ENCODE assay signal across 22 cellular contexts in the genomic region with DNA sequence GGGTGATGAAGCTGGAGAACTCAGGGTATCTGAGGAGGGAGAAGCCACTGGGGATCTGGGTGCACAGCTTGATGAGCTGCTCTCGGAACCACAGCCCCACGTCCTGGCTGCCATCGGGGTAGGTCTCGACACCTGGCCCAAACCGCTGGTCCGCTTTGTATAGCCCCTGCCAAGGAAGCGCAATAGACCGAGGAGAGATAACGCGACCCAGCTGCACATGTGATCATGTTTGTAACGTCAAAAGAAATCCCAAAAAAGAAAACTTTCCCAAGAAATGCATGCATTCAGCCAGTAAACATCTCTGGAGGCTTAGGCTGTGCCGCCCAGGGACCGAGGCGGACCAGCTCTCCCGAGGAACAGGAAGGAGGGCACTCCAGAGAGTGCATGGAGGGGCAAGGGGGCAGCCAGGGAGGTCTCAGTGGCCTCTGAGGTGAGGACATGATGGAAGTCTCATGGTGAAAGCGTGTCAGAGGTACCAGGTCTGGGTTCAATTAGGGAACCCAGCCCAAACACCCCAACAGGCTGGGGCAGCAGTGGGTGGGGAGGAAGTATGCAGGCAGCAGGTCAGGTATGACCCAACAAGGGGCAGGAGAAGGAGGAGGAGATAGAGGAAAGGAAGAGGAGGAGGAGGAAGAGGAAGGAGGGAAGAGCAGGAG. TPM values are rescaled to one million over a fixed set of nuclear protein-coding genes. Genes with fewer than 3 reads are reported as not detected.
DNase-seq lines count a peak whose midpoint lies in the region; ATAC-seq, FAIRE-seq and TF ChIP-seq lines count a peak whose summit lies in the region.
"Had no signal": no experiment of that assay in that cellular context is flagged by ENCODE, and none has a peak within 500 bp of the region (broad histone marks: within the 10 kb centered on the region; RNA-seq: fewer than 3 reads in every experiment).

No MANE protein-coding gene starts in this region.

- CTCF ChIA-PET in HepG2 (lab: Yijun Ruan, JAX; ENCODE audit: low intra/inter-chr PET ratio, low total read pairs), result no interaction called here

- intact Hi-C loops in posterior vena cava (cut with DNase I), result no loop called here
- intact Hi-C loops in HepG2 (cut with micrococcal nuclease; ENCODE audit: unreplicated experiment), result no loop called here

- H3K27ac Mint-ChIP-seq in activated T-helper 17 cell treated with anti-CD3 and anti-CD28 coated beads, Interleukin-2, amount 50 U/mL, for 72 hours, result peak overlapping the region; percentile 50

- H3K79me2 ChIP-seq in HepG2 (ENCODE audit: insufficient read depth, low read length), result peaks cover 2% of the 10 kb centered on the region

- H3K36me3 ChIP-seq in BLaER1 (peaks cover 93% of the 10 kb centered on the region), HepG2 (replicated peaks in 1 of 2; ENCODE audit: control insufficient read depth in 1 of 2, insufficient read depth in 2 of 2, low read length in 2 of 2) (peaks cover 20 to 48% of the 10 kb centered on the region in 2 experiments; a peak in 4 of 5 replicates)

- no peak overlapping the region for H3K4me3 Mint-ChIP-seq in activated T-helper 17 cell treated with anti-CD3 and anti-CD28 coated beads, Interleukin-2, amount 50 U/mL, for 72 hours
- H3K4me3 Mint-ChIP-seq: CD4-positive, CD25-positive, alpha-beta regulatory T cell had no signal

- DNase-seq in islet precursor cell (peak; percentile 41), posterior vena cava (ENCODE audit: low spot score) (peak; percentile 31), dermis blood vessel endothelial cell (no peak), HepG2 (ENCODE audit: low spot score) (no peak)
- DNase-seq: BE2C; CD4-positive, CD25-positive, alpha-beta regulatory T cell; EL; GF-D8; MG63; NCI-H1048; NCI-H1417 treated with DMSO at 0.1 percent for 48 hours; NCI-H187; NCI-H748 treated with DMSO at 0.1 percent for 48 hours; PC-9; RPMI8226; SHP77 had no signal

- no peak for TF ChIP-seq RAD21 in HepG2 (CRISPR knock-in tag; IDR thresholded peaks at IDR 0.05)

- H2AFZ ChIP-seq in HepG2 (ENCODE audit: low read length), result no peak overlapping the region
- H2AFZ ChIP-seq: PC-9 had no signal

- H3K27ac ChIP-seq in BLaER1, result no peak overlapping the region
- H3K27ac ChIP-seq in HepG2 (ENCODE audit: extremely low read length, insufficient read depth, low read length), result no peak overlapping the region
- H3K27ac ChIP-seq: PC-9 had no signal

- TF ChIP-seq EP300 in HepG2 (IDR thresholded peaks at IDR 0.05; ENCODE audit: low read depth in 2 of 2, low read length in 2 of 2) (no peak), HepG2 (CRISPR knock-in tag; IDR thresholded peaks at IDR 0.05; ENCODE audit: borderline replicate concordance) (no peak)

- in situ Hi-C loops in HepG2 (cut with HindIII; ENCODE audit: extremely low pct_ligation_motif_present, low pct_unique_long_range_greater_than_20kb), result loop anchor here (10.0 kb wide), 1 partner anchor 175 kb away; no protein-coding TSS in a partner anchor

- no peak overlapping the region for H3K4me2 ChIP-seq in BLaER1
- no peak overlapping the region for H3K4me2 ChIP-seq in HepG2 (ENCODE audit: low read depth, low read length)
- H3K4me2 ChIP-seq: PC-9 had no signal

- ATAC-seq in activated T-helper 17 cell treated with anti-CD3 and anti-CD28 coated beads, Interleukin-2, amount 50 U/mL, for 72 hours (replicated peaks), result no peak
- ATAC-seq in HepG2, result no peak; the same call in 2 of the 3 replicates
- ATAC-seq in GM19397 (IDR thresholded peaks at IDR 0.05; ENCODE audit: unreplicated experiment), result no peak
- ATAC-seq in GM19351 (IDR thresholded peaks at IDR 0.05; ENCODE audit: unreplicated experiment), result no peak
- ATAC-seq: K562 had no signal

- H3K4me1 Mint-ChIP-seq in activated T-helper 17 cell treated with anti-CD3 and anti-CD28 coated beads, Interleukin-2, amount 50 U/mL, for 72 hours, result peaks cover 7% of the 10 kb centered on the region
- H3K4me1 Mint-ChIP-seq: CD4-positive, CD25-positive, alpha-beta regulatory T cell had no signal

- H4K20me1 ChIP-seq in BLaER1, result no peaks in the 10 kb centered on the region
- H4K20me1 ChIP-seq in HepG2 (ENCODE audit: insufficient read depth, low read length), result no peaks in the 10 kb centered on the region

- H3K4me1 ChIP-seq in BLaER1, result peaks cover 10% of the 10 kb centered on the region; the same call in 1 of the 2 replicates
- H3K4me1 ChIP-seq in HepG2 (ENCODE audit: insufficient read depth, low read length), result no peaks in the 10 kb centered on the region
- H3K4me1 ChIP-seq: BE2C, HAP-1 had no signal

- H3K36me3 Mint-ChIP-seq in activated T-helper 17 cell treated with anti-CD3 and anti-CD28 coated beads, Interleukin-2, amount 50 U/mL, for 72 hours (ENCODE audit: low read depth), result peaks cover 74% of the 10 kb centered on the region

- peaks cover 13% of the 10 kb centered on the region for H3K9me3 Mint-ChIP-seq in activated T-helper 17 cell treated with anti-CD3 and anti-CD28 coated beads, Interleukin-2, amount 50 U/mL, for 72 hours

- H3K4me3 ChIP-seq in BLaER1 (peak overlapping the region; percentile 14; the same call in 1 of the 2 replicates), HepG2 (replicated peaks in 1 of 3; ENCODE audit: insufficient read depth in 1 of 3, low read depth in 2 of 3, low read length in 3 of 3) (no peak overlapping the region)
- H3K4me3 ChIP-seq: HAP-1, K562, MG63, PC-9 had no signal

- FAIRE-seq in HepG2 (lab: Jason Lieb, UNC), result no peak
- FAIRE-seq: K562 had no signal

- TF ChIP-seq CTCF in HepG2 (CRISPR knock-in tag; IDR thresholded peaks at IDR 0.05), result no peak

- H3K27me3 Mint-ChIP-seq in activated T-helper 17 cell treated with anti-CD3 and anti-CD28 coated beads, Interleukin-2, amount 50 U/mL, for 72 hours, result no peaks in the 10 kb centered on the region

- 96% methylated on average over 16 of the region's 16 CpGs for WGBS in HepG2 (ENCODE audit: low lambda C conversion rate)

- H3K9me3 ChIP-seq in BLaER1, result peaks cover 98% of the 10 kb centered on the region
- H3K9me3 ChIP-seq in HepG2 (ENCODE audit: low read length), result peaks cover 36% of the 10 kb centered on the region

- H3K9ac ChIP-seq in BLaER1 (no peak overlapping the region), HepG2 (ENCODE audit: insufficient read depth, low read depth, low read length) (no peak overlapping the region)

- POLR2A ChIA-PET in HepG2 (lab: Yijun Ruan, JAX), result no interaction called here

- TF ChIP-seq POLR2A in HepG2 (IDR thresholded peaks at IDR 0.05; ENCODE audit: insufficient read depth in 1 of 2, low read depth in 2 of 2, low read length in 2 of 2), result no peak

- H3K27me3 ChIP-seq in BLaER1, result no peaks in the 10 kb centered on the region
- H3K27me3 ChIP-seq in HepG2 (ENCODE audit: control insufficient read depth in 1 of 2, insufficient read depth in 2 of 2, low read length in 2 of 2), result no peaks in the 10 kb centered on the region
- H3K27me3 ChIP-seq: BE2C, MG63 had no signal

- BruUV-seq in HepG2 (replicated peaks; lab: Mats Ljungman, UMichigan), result no TSS peak

RNA-seq across cellular contexts. Expression of a gene that starts 28.3 kb away (rescaled TPM):
- total RNA-seq in activated T-helper 17 cell treated with anti-CD3 and anti-CD28 coated beads, Interleukin-2, amount 50 U/mL, for 72 hours, result 10 to 100 TPM; 14.5 to 28.8 TPM
- total RNA-seq in posterior vena cava (10 to 100 TPM in 1 of 2 donors, 1 to 10 TPM in 1; 7.1 to 12.9 TPM), dermis blood vessel endothelial cell (6.3 and 6.8 TPM in 2 replicates), HepG2 (2016; rRNA removed; fragmentation: Illumina TruSeq; extraction: Trizol) (7.3 and 11.7 TPM in 2 replicates)
- 9.7 and 12.6 TPM in 2 replicates for total RNA-seq in HepG2 (2016; cell fraction: cytosol; rRNA removed; fragmentation: Illumina TruSeq; extraction: Trizol; ENCODE audit: low read depth)
- total RNA-seq in HepG2 (2016; cell fraction: insoluble cytoplasmic fraction; rRNA removed; fragmentation: Illumina TruSeq; extraction: Trizol), result 8.8 and 12.4 TPM in 2 replicates
- total RNA-seq in HepG2 (2016; cell fraction: membrane; rRNA removed; fragmentation: Illumina TruSeq; extraction: Trizol), result 10.6 and 11.9 TPM in 2 replicates
- 23.2 and 30.1 TPM in 2 replicates for total RNA-seq in HepG2 (2016; cell fraction: nucleus; rRNA removed; fragmentation: Illumina TruSeq; extraction: Trizol)
- 18.8 and 20.5 TPM in 2 replicates for polyA plus RNA-seq in HepG2 (2011; rRNA removed)
- polyA plus RNA-seq in HepG2 (2011; cell fraction: cytosol; rRNA removed), result 11.7 and 12.1 TPM in 2 replicates
- polyA plus RNA-seq in HepG2 (2011; cell fraction: nucleus; rRNA removed), result 55.1 and 66.4 TPM in 2 replicates
- 8.0 and 8.9 TPM in 2 replicates for polyA plus RNA-seq in HepG2 (2012)
- 2.6 and 3.4 TPM in 2 replicates for polyA plus RNA-seq in HepG2 (2016; cell fraction: cytosol; fragmentation: Illumina TruSeq; extraction: Trizol; ENCODE audit: low read depth)
- 7.8 and 8.8 TPM in 2 replicates for polyA plus RNA-seq in HepG2 (2016; cell fraction: insoluble cytoplasmic fraction; fragmentation: Illumina TruSeq; extraction: Trizol; ENCODE audit: low read depth)
- polyA plus RNA-seq in HepG2 (2016; cell fraction: membrane; fragmentation: Illumina TruSeq; extraction: Trizol; ENCODE audit: low read depth), result 4.9 and 6.3 TPM in 2 replicates
- polyA plus RNA-seq in HepG2 (2016; cell fraction: nucleus; fragmentation: Illumina TruSeq; extraction: Trizol; ENCODE audit: insufficient read depth, low read depth), result 30.4 and 35.4 TPM in 2 replicates
- polyA minus RNA-seq in HepG2 (2011; rRNA and poly(A)+ RNA removed; ENCODE audit: low replicate concordance), result 41.3 and 43.1 TPM in 2 replicates
- polyA minus RNA-seq in HepG2 (2011; cell fraction: cytosol; rRNA and poly(A)+ RNA removed), result 6.0 and 6.9 TPM in 2 replicates
- 52.8 and 56.1 TPM in 2 replicates for polyA minus RNA-seq in HepG2 (2011; cell fraction: nucleus; rRNA and poly(A)+ RNA removed)

RNA-seq across cellular contexts. Expression of a gene that starts 30.7 kb away (rescaled TPM):
- 1 to 10 TPM; 3.6 to 8.3 TPM for total RNA-seq in activated T-helper 17 cell treated with anti-CD3 and anti-CD28 coated beads, Interleukin-2, amount 50 U/mL, for 72 hours
- total RNA-seq in posterior vena cava (1 to 10 TPM; 2.0 to 2.3 TPM), dermis blood vessel endothelial cell (1.9 and 2.4 TPM in 2 replicates), HepG2 (2016; rRNA removed; fragmentation: Illumina TruSeq; extraction: Trizol) (2.5 and 5.2 TPM in 2 replicates)
- total RNA-seq in HepG2 (2016; cell fraction: cytosol; rRNA removed; fragmentation: Illumina TruSeq; extraction: Trizol; ENCODE audit: low read depth), result 4.5 and 4.9 TPM in 2 replicates
- 2.9 and 5.6 TPM in 2 replicates for total RNA-seq in HepG2 (2016; cell fraction: insoluble cytoplasmic fraction; rRNA removed; fragmentation: Illumina TruSeq; extraction: Trizol)
- total RNA-seq in HepG2 (2016; cell fraction: membrane; rRNA removed; fragmentation: Illumina TruSeq; extraction: Trizol), result 6.2 and 6.3 TPM in 2 replicates
- total RNA-seq in HepG2 (2016; cell fraction: nucleus; rRNA removed; fragmentation: Illumina TruSeq; extraction: Trizol), result 7.1 TPM in 2 replicates
- 6.7 and 8.6 TPM in 2 replicates for polyA plus RNA-seq in HepG2 (2011; rRNA removed)
- 3.4 and 4.1 TPM in 2 replicates for polyA plus RNA-seq in HepG2 (2011; cell fraction: cytosol; rRNA removed)
- polyA plus RNA-seq in HepG2 (2011; cell fraction: nucleus; rRNA removed), result 6.6 and 6.7 TPM in 2 replicates
- 5.4 and 6.8 TPM in 2 replicates for polyA plus RNA-seq in HepG2 (2012)
- polyA plus RNA-seq in HepG2 (2016; cell fraction: cytosol; fragmentation: Illumina TruSeq; extraction: Trizol; ENCODE audit: low read depth), result 4.9 and 6.2 TPM in 2 replicates
- polyA plus RNA-seq in HepG2 (2016; cell fraction: insoluble cytoplasmic fraction; fragmentation: Illumina TruSeq; extraction: Trizol; ENCODE audit: low read depth), result 3.9 and 4.1 TPM in 2 replicates
- polyA plus RNA-seq in HepG2 (2016; cell fraction: membrane; fragmentation: Illumina TruSeq; extraction: Trizol; ENCODE audit: low read depth), result 5.5 and 7.1 TPM in 2 replicates
- 11.1 and 15.5 TPM in 2 replicates for polyA plus RNA-seq in HepG2 (2016; cell fraction: nucleus; fragmentation: Illumina TruSeq; extraction: Trizol; ENCODE audit: insufficient read depth, low read depth)
- 2.8 and 4.2 TPM in 2 replicates for polyA minus RNA-seq in HepG2 (2011; rRNA and poly(A)+ RNA removed; ENCODE audit: low replicate concordance)
- 1.7 and 2.2 TPM in 2 replicates for polyA minus RNA-seq in HepG2 (2011; cell fraction: cytosol; rRNA and poly(A)+ RNA removed)
- 11.5 and 12.3 TPM in 2 replicates for polyA minus RNA-seq in HepG2 (2011; cell fraction: nucleus; rRNA and poly(A)+ RNA removed)

RNA-seq across cellular contexts. Expression of a gene that starts 38.8 kb away (rescaled TPM):
- 10 to 100 TPM; 27.2 to 52.7 TPM for total RNA-seq in activated T-helper 17 cell treated with anti-CD3 and anti-CD28 coated beads, Interleukin-2, amount 50 U/mL, for 72 hours
- 10 to 100 TPM; 47.1 to 49.3 TPM for total RNA-seq in posterior vena cava
- total RNA-seq in dermis blood vessel endothelial cell, result 42.5 and 117 TPM in 2 replicates
- 13.0 and 27.6 TPM in 2 replicates for total RNA-seq in HepG2 (2016; rRNA removed; fragmentation: Illumina TruSeq; extraction: Trizol)
- total RNA-seq in HepG2 (2016; cell fraction: cytosol; rRNA removed; fragmentation: Illumina TruSeq; extraction: Trizol; ENCODE audit: low read depth), result 21.9 and 24.8 TPM in 2 replicates
- total RNA-seq in HepG2 (2016; cell fraction: insoluble cytoplasmic fraction; rRNA removed; fragmentation: Illumina TruSeq; extraction: Trizol), result 12.9 and 23.2 TPM in 2 replicates
- 50.1 and 53.8 TPM in 2 replicates for total RNA-seq in HepG2 (2016; cell fraction: membrane; rRNA removed; fragmentation: Illumina TruSeq; extraction: Trizol)
- total RNA-seq in HepG2 (2016; cell fraction: nucleus; rRNA removed; fragmentation: Illumina TruSeq; extraction: Trizol), result 17.5 and 21.9 TPM in 2 replicates
- 18.0 and 28.8 TPM in 2 replicates for polyA plus RNA-seq in HepG2 (2011; rRNA removed)
- polyA plus RNA-seq in HepG2 (2011; cell fraction: cytosol; rRNA removed), result 20.3 and 26.3 TPM in 2 replicates
- 94.3 and 114 TPM in 2 replicates for polyA plus RNA-seq in HepG2 (2011; cell fraction: nucleus; rRNA removed)
- polyA plus RNA-seq in HepG2 (2012), result 37.2 and 56.3 TPM in 2 replicates
- polyA plus RNA-seq in HepG2 (2016; cell fraction: cytosol; fragmentation: Illumina TruSeq; extraction: Trizol; ENCODE audit: low read depth), result 43.4 and 46.1 TPM in 2 replicates
- 40.1 and 49.6 TPM in 2 replicates for polyA plus RNA-seq in HepG2 (2016; cell fraction: insoluble cytoplasmic fraction; fragmentation: Illumina TruSeq; extraction: Trizol; ENCODE audit: low read depth)
- 85.0 and 102 TPM in 2 replicates for polyA plus RNA-seq in HepG2 (2016; cell fraction: membrane; fragmentation: Illumina TruSeq; extraction: Trizol; ENCODE audit: low read depth)
- 57.9 and 59.3 TPM in 2 replicates for polyA plus RNA-seq in HepG2 (2016; cell fraction: nucleus; fragmentation: Illumina TruSeq; extraction: Trizol; ENCODE audit: insufficient read depth, low read depth)
- 15.3 and 64.5 TPM in 2 replicates for polyA minus RNA-seq in HepG2 (2011; rRNA and poly(A)+ RNA removed; ENCODE audit: low replicate concordance)
- 55.0 and 57.6 TPM in 2 replicates for polyA minus RNA-seq in HepG2 (2011; cell fraction: cytosol; rRNA and poly(A)+ RNA removed)
- 18.6 and 21.0 TPM in 2 replicates for polyA minus RNA-seq in HepG2 (2011; cell fraction: nucleus; rRNA and poly(A)+ RNA removed)

RNA-seq across cellular contexts. Expression of a gene that starts 57.1 kb away (rescaled TPM):
- total RNA-seq in activated T-helper 17 cell treated with anti-CD3 and anti-CD28 coated beads, Interleukin-2, amount 50 U/mL, for 72 hours, result 10 to 100 TPM; 28.6 to 42.3 TPM
- total RNA-seq in posterior vena cava, result 10 to 100 TPM; 18.6 to 22.6 TPM
- total RNA-seq in dermis blood vessel endothelial cell, result 31.0 and 40.8 TPM in 2 replicates
- total RNA-seq in HepG2 (2016; rRNA removed; fragmentation: Illumina TruSeq; extraction: Trizol), result 16.5 and 32.4 TPM in 2 replicates
- total RNA-seq in HepG2 (2016; cell fraction: cytosol; rRNA removed; fragmentation: Illumina TruSeq; extraction: Trizol; ENCODE audit: low read depth), result 18.3 and 20.3 TPM in 2 replicates
- total RNA-seq in HepG2 (2016; cell fraction: insoluble cytoplasmic fraction; rRNA removed; fragmentation: Illumina TruSeq; extraction: Trizol), result 16.1 and 35.0 TPM in 2 replicates
- total RNA-seq in HepG2 (2016; cell fraction: membrane; rRNA removed; fragmentation: Illumina TruSeq; extraction: Trizol), result 28.2 and 28.4 TPM in 2 replicates
- total RNA-seq in HepG2 (2016; cell fraction: nucleus; rRNA removed; fragmentation: Illumina TruSeq; extraction: Trizol), result 26.3 and 36.2 TPM in 2 replicates
- 27.6 and 40.7 TPM in 2 replicates for polyA plus RNA-seq in HepG2 (2011; rRNA removed)
- polyA plus RNA-seq in HepG2 (2011; cell fraction: cytosol; rRNA removed), result 15.8 and 24.7 TPM in 2 replicates
- polyA plus RNA-seq in HepG2 (2011; cell fraction: nucleus; rRNA removed), result 157 and 173 TPM in 2 replicates
- 24.4 and 27.6 TPM in 2 replicates for polyA plus RNA-seq in HepG2 (2012)
- polyA plus RNA-seq in HepG2 (2016; cell fraction: cytosol; fragmentation: Illumina TruSeq; extraction: Trizol; ENCODE audit: low read depth), result 9.1 and 9.4 TPM in 2 replicates
- polyA plus RNA-seq in HepG2 (2016; cell fraction: insoluble cytoplasmic fraction; fragmentation: Illumina TruSeq; extraction: Trizol; ENCODE audit: low read depth), result 17.4 and 18.2 TPM in 2 replicates
- polyA plus RNA-seq in HepG2 (2016; cell fraction: membrane; fragmentation: Illumina TruSeq; extraction: Trizol; ENCODE audit: low read depth), result 15.5 and 17.2 TPM in 2 replicates
- polyA plus RNA-seq in HepG2 (2016; cell fraction: nucleus; fragmentation: Illumina TruSeq; extraction: Trizol; ENCODE audit: insufficient read depth, low read depth), result 59.4 and 61.4 TPM in 2 replicates
- polyA minus RNA-seq in HepG2 (2011; rRNA and poly(A)+ RNA removed; ENCODE audit: low replicate concordance), result 11.2 and 33.8 TPM in 2 replicates
- 10.8 TPM in 2 replicates for polyA minus RNA-seq in HepG2 (2011; cell fraction: cytosol; rRNA and poly(A)+ RNA removed)
- polyA minus RNA-seq in HepG2 (2011; cell fraction: nucleus; rRNA and poly(A)+ RNA removed), result 50.0 and 57.6 TPM in 2 replicates

Comparison
In these comparisons a context has a peak if more than half of its experiments do, and no peak if none do; other contexts are left out.
1. DNase-seq: peak in islet precursor cell (single experiment) and posterior vena cava (single experiment); none in dermis blood vessel endothelial cell (single experiment) and HepG2 (single experiment).